8 cellular contexts compared by ENCODE assay signal in genomic region chr1:235504122-235504493, GRCh38. TPM values are rescaled to one million over a fixed set of nuclear protein-coding genes. Genes with fewer than 3 reads are reported as not detected.
DNase-seq lines count a peak whose midpoint lies in the region; ATAC-seq and TF ChIP-seq lines count a peak whose summit lies in the region.

B3GALNT2 (minus strand) TSS chr1:235504452; CDS start chr1:235504252, 200 bp downstream.

- no peaks in the 10 kb centered on the region; the same call in none of the 2 replicates for H3K36me3 ChIP-seq in Panc1 (ENCODE audit: control insufficient read depth, insufficient read depth, low read length)

- peaks cover 4% of the 10 kb centered on the region for H3K27me3 Mint-ChIP-seq in nephron (ENCODE audit: low read depth)

- DNase-seq in DMS53 (lab: John Stamatoyannopoulos, UW) (peak; percentile 92), DMS53 treated with DMSO at 0.1 percent for 48 hours (lab: John Stamatoyannopoulos, UW; ENCODE audit: unreplicated experiment) (no peak), Panc1 (ENCODE audit: low read depth, low spot score) (no peak), epithelial cell of prostate (ENCODE audit: low read depth, low spot score) (no peak), NCI-H2196 treated with DMSO at 0.1 percent for 48 hours (lab: John Stamatoyannopoulos, UW; ENCODE audit: unreplicated experiment) (no peak), SK-N-DZ (ENCODE audit: low spot score) (no peak)

- CTCF ChIA-PET in Panc1 (lab: Charles Lee): interaction anchor here (0.7 to 1.5 kb wide), 3 partner anchors 14 to 344 kb away, joined by 3 to 5 read pairs (median 4); no protein-coding TSS in a partner anchor

- peak within 1 kb of the TSS; percentile 92 to 94 for H3K4me3 ChIP-seq in Panc1 (ENCODE audit: low read depth in 2 of 2, low read length in 2 of 2)

- peaks cover 11% of the 10 kb centered on the region for H3K4me1 ChIP-seq in Panc1 (ENCODE audit: control insufficient read depth, insufficient read depth, low read length)

- BruUV-seq in Panc1 (replicated peaks; lab: Mats Ljungman, UMichigan): no TSS peak

- H3K4me1 Mint-ChIP-seq in nephron: peaks cover 19% of the 10 kb centered on the region

- in situ Hi-C loops in Panc1 (cut with HindIII; ENCODE audit: low pct_unique_long_range_greater_than_20kb, low sequenced_read_pairs): no loop called here

- no peaks in the 10 kb centered on the region for H3K36me3 Mint-ChIP-seq in nephron (ENCODE audit: low read depth)

- no peaks in the 10 kb centered on the region for H3K27me3 ChIP-seq in Panc1 (ENCODE audit: control insufficient read depth, insufficient read depth, low read length)

- peak within 1 kb of the TSS; percentile 98 for H3K27ac ChIP-seq in Panc1 (ENCODE audit: low read length)
- H3K27ac ChIP-seq in epithelial cell of prostate: peak within 1 kb of the TSS; percentile 96

- H3K27ac Mint-ChIP-seq in nephron: peak within 1 kb of the TSS; percentile 97 to 98 (median 98)

- intact Hi-C loops in Panc1 (cut with micrococcal nuclease; ENCODE audit: unreplicated experiment): no loop called here

- POLR2A ChIA-PET in Panc1 (lab: Charles Lee): interaction anchor here (0.6 kb wide), 3 partner anchors 35 to 907 kb away, joined by 3 to 10 read pairs (median 3); no protein-coding TSS in a partner anchor

- peak; percentile 34 for ATAC-seq in HG02623 (IDR thresholded peaks at IDR 0.05; ENCODE audit: unreplicated experiment)
- peak; percentile 78 for ATAC-seq in Panc1

- TF ChIP-seq CTCF in Panc1 (IDR thresholded peaks at IDR 0.05): 0 out of 2 replicates have a peak, but pooled peaks have one; percentile 0
- TF ChIP-seq CTCF in nephron (IDR thresholded peaks at IDR 0.05; ENCODE audit: unreplicated experiment in 3 of 3): no peak

- H3K4me3 Mint-ChIP-seq in nephron: peak within 1 kb of the TSS; percentile 95 to 97 (median 96)

- H3K9me3 ChIP-seq in Panc1 (ENCODE audit: control insufficient read depth, insufficient read depth, low read depth, low read length): no peaks in the 10 kb centered on the region

- H3K9me3 Mint-ChIP-seq in nephron: no peaks in the 10 kb centered on the region

RNA-seq across cellular contexts. Expression of gene B3GALNT2, which starts in this region (rescaled TPM):
- total RNA-seq in Panc1 (2021; ENCODE audit: unreplicated experiment): 40.7 TPM
- polyA plus RNA-seq in Panc1 (2012; ENCODE audit: insufficient read length): 22.5 TPM
- polyA plus RNA-seq in SK-N-DZ (2014; cell fraction: cytosol; rRNA removed): 24.4 and 26.5 TPM in 2 replicates
- 17.7 and 32.4 TPM in 2 replicates for polyA plus RNA-seq in SK-N-DZ (2014; cell fraction: nucleus; rRNA removed)
